Comparison of ENCODE assay signal across 17 cellular contexts in genomic region chr2:72673279-72673678, GRCh38.
DNase-seq lines count a peak whose midpoint lies in the region; ATAC-seq, FAIRE-seq and TF ChIP-seq lines count a peak whose summit lies in the region.
"Had no signal": no experiment of that assay in that cellular context is flagged by ENCODE, and none has a peak within 500 bp of the region (broad histone marks: within the 10 kb centered on the region; RNA-seq: fewer than 3 reads in every experiment).

No MANE protein-coding gene starts in this region.

- H3K9me3 ChIP-seq in OCI-LY3 (ENCODE audit: insufficient read depth, low read length): no peaks in the 10 kb centered on the region
- H3K9me3 ChIP-seq in hepatocyte (ENCODE audit: low read depth): no peaks in the 10 kb centered on the region
- H3K9me3 ChIP-seq in pancreas: no peaks in the 10 kb centered on the region

- no peaks in the 10 kb centered on the region for H3K36me3 ChIP-seq in OCI-LY3 (replicated peaks; ENCODE audit: low read depth, low read length)
- no peaks in the 10 kb centered on the region for H3K36me3 ChIP-seq in hepatocyte (replicated peaks; ENCODE audit: insufficient read depth, low read depth)
- no peaks in the 10 kb centered on the region for H3K36me3 ChIP-seq in pancreas

- DNase-seq in DMS53 treated with DMSO at 0.1 percent for 48 hours (lab: John Stamatoyannopoulos, UW; ENCODE audit: unreplicated experiment) (peak; percentile 85), hepatocyte (ENCODE audit: low spot score) (peak; percentile 19), pancreas (no peak), occipital lobe (lab: John Stamatoyannopoulos, UW) (no peak), MV-4-11 (lab: John Stamatoyannopoulos, UW) (no peak), germinal center (ENCODE audit: low spot score) (no peak)
- no peak for DNase-seq in activated T-cell treated with anti-CD3 and anti-CD28 coated beads, Interleukin-2, amount 50 U/mL, for 48 hours
- DNase-seq: CD4-positive, alpha-beta T cell; GF-D8; GOT3; NCI-H1436; NCI-H2029; NCI-H774; PC-9 had no signal

- H3K9me2 ChIP-seq in hepatocyte (replicated peaks; ENCODE audit: insufficient read depth): no peaks in the 10 kb centered on the region

- FAIRE-seq in pancreas (lab: Jason Lieb, UNC): no peak
- FAIRE-seq: D721Med, GM12891 had no signal

- H3K4me3 ChIP-seq in OCI-LY3 (ENCODE audit: low read length) (no peak overlapping the region), hepatocyte (no peak overlapping the region), pancreas (no peak overlapping the region)
- H3K4me3 ChIP-seq: PC-9 had no signal

- H3K4me1 ChIP-seq in OCI-LY3 (ENCODE audit: low read length): peaks cover 59% of the 10 kb centered on the region
- H3K4me1 ChIP-seq in hepatocyte (ENCODE audit: insufficient read depth): peaks cover 17% of the 10 kb centered on the region
- peaks cover 0 to 6% (median 4%) of the 10 kb centered on the region in 3 donors for H3K4me1 ChIP-seq in pancreas

- H3K9ac ChIP-seq in OCI-LY3 (ENCODE audit: low read length): no peak overlapping the region

- no peak for TF ChIP-seq CTCF in OCI-LY3 (IDR thresholded peaks at IDR 0.05; ENCODE audit: low read depth, low read length)
- no peak for TF ChIP-seq CTCF in hepatocyte (IDR thresholded peaks at IDR 0.05; ENCODE audit: poor library complexity)
- no peak for TF ChIP-seq CTCF in pancreas (IDR thresholded peaks at IDR 0.05)

- 77% methylated on average over 2 of the region's 2 CpGs for WGBS in hepatocyte (ENCODE audit: low lambda C conversion rate, missing lambda C conversion rate)
- 36 to 45% methylated on average over 2 of the region's 2 CpGs for WGBS in pancreas, 2 donors

- H4K20me1 ChIP-seq in OCI-LY3 (ENCODE audit: insufficient read depth, low read length) (no peaks in the 10 kb centered on the region), hepatocyte (ENCODE audit: insufficient read depth, poor library complexity, severe bottlenecking) (no peaks in the 10 kb centered on the region)

- H3K27me3 ChIP-seq in OCI-LY3 (ENCODE audit: low read depth, low read length) (no peaks in the 10 kb centered on the region), hepatocyte (no peaks in the 10 kb centered on the region), pancreas (no peaks in the 10 kb centered on the region)

- H2AFZ ChIP-seq in OCI-LY3 (ENCODE audit: low read depth, low read length) (no peak overlapping the region), hepatocyte (no peak overlapping the region)
- H2AFZ ChIP-seq: PC-9 had no signal

- peak overlapping the region; percentile 7; the same call in 1 of the 2 replicates for H3K4me2 ChIP-seq in OCI-LY3 (ENCODE audit: low read length)
- H3K4me2 ChIP-seq in hepatocyte: peak overlapping the region; percentile 13
- H3K4me2 ChIP-seq: PC-9 had no signal

- H3K27ac ChIP-seq in OCI-LY3 (ENCODE audit: low read length) (no peak overlapping the region), hepatocyte (no peak overlapping the region), pancreas (no peak overlapping the region)
- H3K27ac ChIP-seq: PC-9 had no signal

- intact Hi-C loops in pancreas (cut with DNase I): no loop called here

- ATAC-seq in pancreas: peak in 3 of 4 donors; percentile 61 to 81 (median 70)

- no peaks in the 10 kb centered on the region for H3K79me2 ChIP-seq in OCI-LY3 (ENCODE audit: low read length)
- H3K79me2 ChIP-seq in hepatocyte: peaks cover 7% of the 10 kb centered on the region

Comparison
In these comparisons a context has a peak if more than half of its experiments do, and no peak if none do; other contexts are left out.
1. DNase-seq: peak in DMS53 treated with DMSO at 0.1 percent for 48 hours (single experiment) and hepatocyte (single experiment); none in pancreas (0 of 6), occipital lobe (single experiment), MV-4-11 (single experiment), germinal center (single experiment) and activated T-cell treated with anti-CD3 and anti-CD28 coated beads, Interleukin-2, amount 50 U/mL, for 48 hours (0 of 2).